In genomic region chr7:8058322-8058721, GRCh38 we compare ENCODE assay signal across 29 cellular contexts.
"Had no signal": no experiment of that assay in that cellular context is flagged by ENCODE, and none has a peak within 500 bp of the region (broad histone marks: within the 10 kb centered on the region; RNA-seq: fewer than 3 reads in every experiment).

No MANE protein-coding gene starts in this region.

- H3K27me3 ChIP-seq: neutrophil, pancreas, right atrium auricular region, right lobe of liver, sigmoid colon, suprapubic skin, testis, tibial artery, transverse colon, upper lobe of right lung, uterus had no signal

- H3K36me3 Mint-ChIP-seq: natural killer cell treated with Interleukin-12 subunit alpha and Interleukin-12 subunit beta and Interleukin-15 and Interleukin-18, amount 100 ng/mL, for 72 hours had no signal

- H3K27ac ChIP-seq: neutrophil, pancreas, prostate gland, right atrium auricular region, right lobe of liver, sigmoid colon, suprapubic skin, testis, tibial artery, transverse colon, upper lobe of right lung, uterus had no signal

- H3K27ac Mint-ChIP-seq: nephron progenitor cell; stimulated activated memory B cell treated with anti-CD40 and anti-IgM and Interleukin-4, amounts not matched to agents 10 μg/mL and 1 μg/mL and 100 μg/mL, for 72 hours; stimulated activated naive CD8-positive, alpha-beta T cell treated with anti-CD3 and anti-CD28 coated beads, Interleukin-15, amount 100 ng/mL, for 72 hours; type B pancreatic cell had no signal

- H3K9me3 ChIP-seq: neutrophil, pancreas, prostate gland, right atrium auricular region, right lobe of liver, sigmoid colon, suprapubic skin, testis, tibial artery, transverse colon, upper lobe of right lung, uterus had no signal

- H3K27me3 Mint-ChIP-seq: naive thymus-derived CD8-positive, alpha-beta T cell; natural killer cell treated with Interleukin-12 subunit alpha and Interleukin-12 subunit beta and Interleukin-15 and Interleukin-18, amount 100 ng/mL, for 72 hours; stimulated activated memory B cell treated with anti-CD40 and anti-IgM and Interleukin-4, amounts not matched to agents 10 μg/mL and 1 μg/mL and 100 μg/mL, for 72 hours; stimulated activated naive CD8-positive, alpha-beta T cell treated with anti-CD3 and anti-CD28 coated beads, Interleukin-15, amount 100 ng/mL, for 72 hours; type B pancreatic cell had no signal

- FAIRE-seq: pancreas, small intestine had no signal

- H3K9me3 Mint-ChIP-seq: natural killer cell treated with Interleukin-12 subunit alpha and Interleukin-12 subunit beta and Interleukin-15 and Interleukin-18, amount 100 ng/mL, for 72 hours; nephron progenitor cell; stimulated activated naive CD8-positive, alpha-beta T cell treated with anti-CD3 and anti-CD28 coated beads, Interleukin-15, amount 100 ng/mL, for 72 hours; type B pancreatic cell had no signal

- ATAC-seq: naive thymus-derived CD8-positive, alpha-beta T cell; natural killer cell treated with Interleukin-12 subunit alpha and Interleukin-12 subunit beta and Interleukin-15 and Interleukin-18, amount 100 ng/mL, for 72 hours; pancreas; right lobe of liver; stimulated activated memory B cell treated with anti-CD40 and anti-IgM and Interleukin-4, amounts not matched to agents 10 μg/mL and 1 μg/mL and 100 μg/mL, for 72 hours; stimulated activated naive CD8-positive, alpha-beta T cell treated with anti-CD3 and anti-CD28 coated beads, Interleukin-15, amount 100 ng/mL, for 72 hours; stimulated activated naive CD8-positive, alpha-beta T cell treated with anti-CD3 and anti-CD28 coated beads, Interleukin-15, Interleukin-2, amounts not matched to agents 100 U/mL and 50 U/mL, for 24 hours; upper lobe of right lung had no signal

- H3K4me3 Mint-ChIP-seq: naive thymus-derived CD8-positive, alpha-beta T cell; natural killer cell treated with Interleukin-12 subunit alpha and Interleukin-12 subunit beta and Interleukin-15 and Interleukin-18, amount 100 ng/mL, for 72 hours; nephron progenitor cell; neural crest cell; stimulated activated memory B cell treated with anti-CD40 and anti-IgM and Interleukin-4, amounts not matched to agents 10 μg/mL and 1 μg/mL and 100 μg/mL, for 72 hours; stimulated activated naive CD8-positive, alpha-beta T cell treated with anti-CD3 and anti-CD28 coated beads, Interleukin-15, amount 100 ng/mL, for 72 hours; type B pancreatic cell had no signal

- H3K4me3 ChIP-seq: pancreas, prostate gland, right atrium auricular region, right lobe of liver, sigmoid colon, suprapubic skin, testis, tibial artery, transverse colon, upper lobe of right lung, uterus had no signal

- H3K4me1 ChIP-seq: prostate gland, right atrium auricular region, right lobe of liver, sigmoid colon, suprapubic skin, testis, tibial artery, upper lobe of right lung, uterus had no signal

- H3K36me3 ChIP-seq: pancreas, prostate gland, right lobe of liver, uterus had no signal

- H3K4me1 Mint-ChIP-seq: nephron progenitor cell; neural crest cell; stimulated activated memory B cell treated with anti-CD40 and anti-IgM and Interleukin-4, amounts not matched to agents 10 μg/mL and 1 μg/mL and 100 μg/mL, for 72 hours had no signal

- DNase-seq: naive thymus-derived CD8-positive, alpha-beta T cell; nephron progenitor cell; nucleus accumbens; pancreas; retina; right lobe of liver; sigmoid colon; small intestine; stimulated activated CD4-positive, alpha-beta T cell treated with anti-CD3 and anti-CD28 coated beads, Interleukin-1b, Interleukin-23, amount 100 ng/mL, for 48 hours; stimulated activated CD4-positive, alpha-beta T cell treated with anti-CD3 and anti-CD28 coated beads, Interleukin-4, amount 100 ng/mL, for 1 hour; stimulated activated CD4-positive, alpha-beta T cell treated with anti-CD3 and anti-CD28 coated beads, Interleukin-4, amount 100 ng/mL, for 4 hours; stimulated activated CD8-positive, alpha-beta memory T cell treated with anti-CD3 and anti-CD28 coated beads, Interleukin-4, amount 100 ng/mL, for 48 hours; stimulated activated naive CD4-positive, alpha-beta T cell; stimulated activated naive CD8-positive, alpha-beta T cell treated with anti-CD3 and anti-CD28 coated beads, Interleukin-15, amount 100 ng/mL, for 72 hours; stimulated activated naive CD8-positive, alpha-beta T cell treated with anti-CD3 and anti-CD28 coated beads, Interleukin-15, Interleukin-2, amounts not matched to agents 100 U/mL and 50 U/mL, for 24 hours; substantia nigra; testis; tibial artery; transverse colon; upper lobe of right lung; uterus had no signal
